16 cellular contexts compared by ENCODE assay signal in the genomic region with DNA sequence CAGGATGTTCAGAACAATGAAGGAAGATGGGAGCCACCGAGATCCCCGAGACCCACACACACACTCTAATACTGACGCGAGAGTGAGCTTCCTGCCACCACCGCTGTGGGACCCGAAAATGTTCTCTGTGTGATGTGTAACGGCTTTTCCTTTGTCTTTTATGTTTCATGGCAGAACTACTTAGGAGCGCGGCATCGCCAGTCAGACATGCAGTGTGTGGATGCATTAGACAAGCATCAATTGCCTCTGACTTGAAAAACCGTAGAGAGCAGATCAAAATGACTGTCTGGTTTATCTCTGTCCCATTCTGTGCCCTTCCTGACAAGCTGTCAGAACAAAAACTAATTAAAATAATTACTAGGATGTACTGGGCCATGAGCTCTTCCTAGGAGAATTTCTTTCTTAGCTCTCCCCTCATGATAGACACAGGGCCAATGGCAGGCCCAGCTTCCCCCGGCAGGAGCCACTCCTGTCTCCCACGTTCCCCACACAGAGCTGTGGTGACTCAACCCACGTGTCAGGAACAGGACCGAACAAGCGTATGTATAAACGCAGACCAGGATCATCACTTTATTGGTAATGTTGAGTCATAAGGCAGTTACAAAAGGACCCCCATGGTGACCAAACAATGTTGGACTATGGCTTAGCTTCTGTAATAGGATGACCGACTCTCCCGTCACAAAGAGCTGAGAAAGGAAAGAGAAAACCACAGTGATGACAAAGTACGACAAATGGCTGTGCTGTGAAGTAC.
DNase-seq lines count a peak whose midpoint lies in the region; ATAC-seq and TF ChIP-seq lines count a peak whose summit lies in the region.
"Had no signal": no experiment of that assay in that cellular context is flagged by ENCODE, and none has a peak within 500 bp of the region (broad histone marks: within the 10 kb centered on the region; RNA-seq: fewer than 3 reads in every experiment).

No MANE protein-coding gene starts in this region.

- POLR2A ChIA-PET in HEK293T (lab: Yijun Ruan, JAX), result no interaction called here

- no peak overlapping the region for H3K4me3 Mint-ChIP-seq in progenitor cell of endocrine pancreas (ENCODE audit: low read depth)
- H3K4me3 Mint-ChIP-seq: activated T-helper 1 cell treated with anti-CD3 and anti-CD28 coated beads, Interleukin-12 subunit alpha, Interleukin-12 subunit beta, Interleukin-2, Interleukin-4 antibody, amounts not matched to agents 30 ng/mL and 10 ng/mL and 1 ng/mL, durations not matched to agents 14 hours and 24 hours and 36 hours; naive B cell had no signal

- peaks cover 5% of the 10 kb centered on the region for H3K27me3 Mint-ChIP-seq in progenitor cell of endocrine pancreas
- H3K27me3 Mint-ChIP-seq: naive B cell had no signal

- H3K27me3 ChIP-seq in foreskin keratinocyte, result no peaks in the 10 kb centered on the region
- H3K27me3 ChIP-seq: right lobe of liver, stomach had no signal

- no peak overlapping the region for H3K4me3 ChIP-seq in AG09309 (ENCODE audit: control insufficient read depth, low read depth, low read length)
- H3K4me3 ChIP-seq: right lobe of liver, stomach had no signal

- DNase-seq in AG09309 (ENCODE audit: low read depth) (peak; percentile 54), HEK293T (ENCODE audit: extremely low spot score) (peak; percentile 8), foreskin keratinocyte (peak; percentile 90 to 92), HuH-7.5 (ENCODE audit: low spot score) (no peak), MV-4-11 (lab: John Stamatoyannopoulos, UW) (no peak), progenitor cell of endocrine pancreas (ENCODE audit: low spot score, unreplicated experiment) (no peak)
- DNase-seq: H7, naive B cell, NCI-H2171 treated with DMSO at 0.1 percent for 48 hours, OCI-M1, right lobe of liver, stomach, T-helper 9 cell had no signal

- peaks cover 3% of the 10 kb centered on the region for H3K4me1 ChIP-seq in foreskin keratinocyte
- H3K4me1 ChIP-seq: right lobe of liver, stomach had no signal

- CTCF ChIA-PET in HEK293T (lab: Yijun Ruan, JAX), result interaction anchor here (0.6 to 1.1 kb wide), 2 partner anchors 14 to 238 kb away, joined by 4 read pairs; no protein-coding TSS in a partner anchor

- H3K36me3 Mint-ChIP-seq in progenitor cell of endocrine pancreas (ENCODE audit: insufficient read depth), result peaks cover 17% of the 10 kb centered on the region
- H3K36me3 Mint-ChIP-seq: naive B cell had no signal

- ATAC-seq in SK-N-SH treated with all-trans-retinoic acid at 6 μM for 48 hours, result peak; percentile 47; the same call in 1 of the 3 replicates
- ATAC-seq in foreskin keratinocyte, result peak; percentile 97
- ATAC-seq in GM21825 (IDR thresholded peaks at IDR 0.05; ENCODE audit: unreplicated experiment), result no peak
- ATAC-seq: right lobe of liver had no signal

- H3K4me1 Mint-ChIP-seq in progenitor cell of endocrine pancreas (ENCODE audit: low read depth), result peaks cover 1% of the 10 kb centered on the region
- H3K4me1 Mint-ChIP-seq: naive B cell had no signal

- peaks cover 4% of the 10 kb centered on the region for H3K9me3 Mint-ChIP-seq in progenitor cell of endocrine pancreas (ENCODE audit: low read depth)
- H3K9me3 Mint-ChIP-seq: activated T-helper 1 cell treated with anti-CD3 and anti-CD28 coated beads, Interleukin-12 subunit alpha, Interleukin-12 subunit beta, Interleukin-2, Interleukin-4 antibody, amounts not matched to agents 30 ng/mL and 10 ng/mL and 1 ng/mL, durations not matched to agents 14 hours and 24 hours and 36 hours had no signal

- TF ChIP-seq CTCF in AG09309 (IDR thresholded peaks at IDR 0.05; ENCODE audit: control insufficient read depth, insufficient read depth, low read depth, low read length, missing control alignments) (peak; percentile 10), foreskin keratinocyte (conservative IDR thresholded peaks at IDR 0.05) (peak; percentile 56), progenitor cell of endocrine pancreas (IDR thresholded peaks at IDR 0.05; ENCODE audit: unreplicated experiment) (no peak)

- no peak overlapping the region for H3K27ac Mint-ChIP-seq in progenitor cell of endocrine pancreas
- H3K27ac Mint-ChIP-seq: activated T-helper 1 cell treated with anti-CD3 and anti-CD28 coated beads, Interleukin-12 subunit alpha, Interleukin-12 subunit beta, Interleukin-2, Interleukin-4 antibody, amounts not matched to agents 30 ng/mL and 10 ng/mL and 1 ng/mL, durations not matched to agents 14 hours and 24 hours and 36 hours; naive B cell had no signal

- peak overlapping the region; percentile 57 for H3K27ac ChIP-seq in foreskin keratinocyte
- H3K27ac ChIP-seq: right lobe of liver, stomach had no signal

TF ChIP-seq in HEK293T, 16 proteins besides CTCF, POLR2A, EP300 and RAD21:
- TF ChIP-seq FOXK2 (IDR thresholded peaks at IDR 0.05) (no peak), TARDBP (IDR thresholded peaks at IDR 0.05) (no peak), CTBP1 (IDR thresholded peaks at IDR 0.05; ENCODE audit: borderline replicate concordance) (no peak), ELF4 (IDR thresholded peaks at IDR 0.05) (no peak)

TF ChIP-seq in SK-N-SH treated with all-trans-retinoic acid at 6 μM for 48 hours, 23 proteins besides CTCF, POLR2A, EP300 and RAD21:
- 0 out of 2 replicates have a peak, but pooled peaks have one; percentile 21 for TF ChIP-seq ISL1 (CRISPR knock-in tag; IDR thresholded peaks at IDR 0.05)
- no peak for TF ChIP-seq GLIS3 (CRISPR knock-in tag; IDR thresholded peaks at IDR 0.05)

Comparison
In these comparisons a context has a peak if more than half of its experiments do, and no peak if none do; other contexts are left out.
1. DNase-seq: peak in AG09309 (single experiment), HEK293T (single experiment) and foreskin keratinocyte (2 of 2); none in HuH-7.5 (single experiment), MV-4-11 (single experiment) and progenitor cell of endocrine pancreas (single experiment).